ENCODE assay signal across 26 cellular contexts in genomic region chr5:179221877-179222220, GRCh38.
"Had no signal": no experiment of that assay in that cellular context is flagged by ENCODE, and none has a peak within 500 bp of the region (broad histone marks: within the 10 kb centered on the region; RNA-seq: fewer than 3 reads in every experiment).

No MANE protein-coding gene starts in this region.

- H3K4me1 ChIP-seq: left lung, neural progenitor cell, parathyroid adenoma, right atrium auricular region, right lobe of liver, suprapubic skin, tibial artery, upper lobe of right lung had no signal

- DNase-seq: head of caudate nucleus; hypothalamus; immature natural killer cell; left colon; naive B cell; natural killer cell; nephron progenitor cell; occipital lobe; stimulated activated CD4-positive, alpha-beta T cell treated with anti-CD3 and anti-CD28 coated beads, Interleukin-12 subunit alpha, Interleukin-12 subunit beta, amount 100 ng/mL, for 4 hours; stimulated activated CD4-positive, alpha-beta T cell treated with anti-CD3 and anti-CD28 coated beads, Interleukin-15, amount 100 ng/mL, for 24 hours; stimulated activated CD4-positive, alpha-beta T cell treated with anti-CD3 and anti-CD28 coated beads, Interleukin-2, amount 100 ng/mL, for 24 hours; stimulated activated CD4-positive, alpha-beta T cell treated with anti-CD3 and anti-CD28 coated beads, Interleukin-4, amount 100 ng/mL, for 24 hours; stimulated activated naive CD4-positive, alpha-beta T cell; trophoblast cell; upper lobe of right lung had no signal

- H3K36me3 ChIP-seq: left lung, neural progenitor cell, neutrophil, right atrium auricular region, right lobe of liver, suprapubic skin, thoracic aorta, tibial artery, upper lobe of right lung had no signal

- ATAC-seq: left colon; left lung; natural killer cell; right lobe of liver; stimulated activated effector memory CD8-positive, alpha-beta T cell treated with anti-CD3 and anti-CD28 coated beads, Interleukin-12 subunit alpha, Interleukin-12 subunit beta, amount 100 ng/mL, for 72 hours; upper lobe of right lung had no signal

- H3K9me3 ChIP-seq: neutrophil, right lobe of liver, suprapubic skin, thoracic aorta, tibial artery, upper lobe of right lung had no signal

- H3K27ac ChIP-seq: left lung, neural progenitor cell, neutrophil, parathyroid adenoma, right atrium auricular region, right lobe of liver, suprapubic skin, thoracic aorta, tibial artery, upper lobe of right lung had no signal

- H3K27me3 ChIP-seq: left lung, neural progenitor cell, neutrophil, right atrium auricular region, right lobe of liver, suprapubic skin, tibial artery, upper lobe of right lung had no signal

- H3K4me3 ChIP-seq: left lung, neural progenitor cell, right atrium auricular region, right lobe of liver, smooth muscle cell, suprapubic skin, thoracic aorta, tibial artery, upper lobe of right lung had no signal
